ENCODE assay signal across 8 cellular contexts in the genomic region with DNA sequence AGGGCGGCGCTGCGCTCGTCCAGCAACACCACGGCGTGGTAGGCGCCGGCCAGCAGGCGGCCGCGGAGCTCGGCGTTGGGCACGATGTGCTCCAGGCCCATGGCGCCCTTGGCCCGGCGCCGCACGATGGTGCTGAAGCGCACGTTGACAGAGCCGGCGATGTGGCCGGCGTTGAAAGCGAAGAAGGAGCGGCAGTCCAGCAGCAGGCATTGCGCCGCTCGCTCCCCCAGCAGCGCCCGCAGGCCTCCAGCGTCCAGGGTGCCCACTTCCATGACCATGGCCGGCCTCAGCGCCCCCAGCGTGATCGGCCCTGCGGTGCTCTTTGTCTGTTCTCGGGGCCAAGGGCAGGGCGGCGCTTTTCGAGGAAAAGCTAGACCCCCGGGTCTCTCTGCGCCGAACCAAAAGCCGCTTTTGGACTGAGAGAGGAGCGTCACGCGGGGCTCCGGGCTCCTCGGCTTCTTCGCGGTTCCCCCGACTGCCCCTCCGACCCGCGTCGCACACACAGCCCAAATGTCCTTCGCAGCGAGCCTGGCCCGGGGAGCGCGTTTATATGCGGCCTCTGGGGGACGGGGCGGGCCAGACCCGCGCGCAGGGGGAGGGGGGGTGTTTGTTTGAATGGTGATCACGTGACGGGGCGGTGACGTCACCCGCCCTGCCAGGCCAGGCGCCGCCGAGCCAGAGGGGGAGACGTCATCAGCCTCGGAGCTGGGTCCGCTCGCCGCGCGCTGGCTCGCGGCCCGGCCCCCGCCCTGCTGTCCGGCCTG. TPM values are rescaled to one million over a fixed set of nuclear protein-coding genes. Genes with fewer than 3 reads are reported as not detected.
DNase-seq lines count a peak whose midpoint lies in the region; ATAC-seq and TF ChIP-seq lines count a peak whose summit lies in the region.

A gene with protein sequence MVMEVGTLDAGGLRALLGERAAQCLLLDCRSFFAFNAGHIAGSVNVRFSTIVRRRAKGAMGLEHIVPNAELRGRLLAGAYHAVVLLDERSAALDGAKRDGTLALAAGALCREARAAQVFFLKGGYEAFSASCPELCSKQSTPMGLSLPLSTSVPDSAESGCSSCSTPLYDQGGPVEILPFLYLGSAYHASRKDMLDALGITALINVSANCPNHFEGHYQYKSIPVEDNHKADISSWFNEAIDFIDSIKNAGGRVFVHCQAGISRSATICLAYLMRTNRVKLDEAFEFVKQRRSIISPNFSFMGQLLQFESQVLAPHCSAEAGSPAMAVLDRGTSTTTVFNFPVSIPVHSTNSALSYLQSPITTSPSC (minus strand): TSS at position 521 of the 764 bp plus-strand sequence. CDS start 243 bp downstream, at position 278.

- intact Hi-C loops in CD14-positive monocyte (cut with micrococcal nuclease): loop anchor here (2.0 to 10.0 kb wide), 3 partner anchors 64 to 161 kb away; a partner anchor contains a TSS

- H3K27ac ChIP-seq in liver (ENCODE audit: low read depth in 1 of 2, low read length in 2 of 2): peak within 1 kb of the TSS; percentile 96 to 99

- H3K9me3 ChIP-seq in liver (ENCODE audit: control insufficient read depth in 4 of 4, low read length in 3 of 4): no peaks in the 10 kb centered on the region

- H3K36me3 ChIP-seq in liver (ENCODE audit: control insufficient read depth in 4 of 4, insufficient read depth in 3 of 4, low read depth in 1 of 4, low read length in 3 of 4): peaks cover 0 to 28% (median 13%) of the 10 kb centered on the region in 4 donors

- H3K4me1 Mint-ChIP-seq in CD14-positive monocyte: peaks cover 53% of the 10 kb centered on the region

- H3K27me3 Mint-ChIP-seq in CD14-positive monocyte (ENCODE audit: low read depth in 3 of 3): peaks cover 4 to 34% (median 12%) of the 10 kb centered on the region in 3 donors

- WGBS in liver: under 1% methylated on average over 89 of the region's 89 CpGs

- peaks cover 3 to 22% (median 18%) of the 10 kb centered on the region in 7 donors for H3K9me3 Mint-ChIP-seq in CD14-positive monocyte

- DNase-seq in CD14-positive monocyte (ENCODE audit: low spot score) (peak; percentile 99), NCI-H69 (lab: John Stamatoyannopoulos, UW) (peak; percentile 98), dermis blood vessel endothelial cell (peak; percentile 99)
- peak; percentile 97 for DNase-seq in activated CD4-positive, alpha-beta T cell treated with anti-CD3 and anti-CD28 coated beads, Interleukin-2, amount 50 U/mL, for 48 hours
- peak; percentile 98 for DNase-seq in stimulated activated CD4-positive, alpha-beta T cell treated with anti-CD3 and anti-CD28 coated beads, Interleukin-4, amount 100 ng/mL, for 1 hour

- H3K9ac ChIP-seq in liver (ENCODE audit: low read depth in 1 of 2, low read length in 2 of 2): peak within 1 kb of the TSS; percentile 98

- H3K36me3 Mint-ChIP-seq in CD14-positive monocyte: peaks cover 54 to 60% of the 10 kb centered on the region in 2 donors

- ATAC-seq in GM19351 (IDR thresholded peaks at IDR 0.05; ENCODE audit: unreplicated experiment) (peak; percentile 54), HG03520 (IDR thresholded peaks at IDR 0.05; ENCODE audit: unreplicated experiment) (peak; percentile 51)

- TF ChIP-seq RAD21 in liver (IDR thresholded peaks at IDR 0.05): peak; percentile 40 to 59

- H3K4me3 Mint-ChIP-seq in CD14-positive monocyte: peak within 1 kb of the TSS; percentile 94 to 100

- peaks cover 0 to 36% (median 19%) of the 10 kb centered on the region in 4 donors for H3K4me1 ChIP-seq in liver (ENCODE audit: control insufficient read depth in 4 of 4, insufficient read depth in 4 of 4, low read length in 3 of 4)

- peak within 1 kb of the TSS; percentile 99 to 100 (median 100) for H3K27ac Mint-ChIP-seq in CD14-positive monocyte

- TF ChIP-seq CTCF in CD14-positive monocyte (IDR thresholded peaks at IDR 0.05) (no peak), liver (IDR thresholded peaks at IDR 0.05; ENCODE audit: low read depth, low read length, missing input control) (peak; percentile 36)

- peak within 1 kb of the TSS; percentile 76 to 91 (median 79) for H3K4me3 ChIP-seq in liver (ENCODE audit: low read depth in 1 of 3, low read length in 3 of 3)

- no peaks in the 10 kb centered on the region for H3K27me3 ChIP-seq in liver (ENCODE audit: control insufficient read depth in 4 of 4, insufficient read depth in 4 of 4, low read length in 3 of 4)

TF ChIP-seq in liver, 16 proteins besides CTCF, POLR2A, EP300 and RAD21:
- TF ChIP-seq FOXA2 (IDR thresholded peaks at IDR 0.05) (no peak), HNF4G (IDR thresholded peaks at IDR 0.05) (no peak), HNF4A (conservative IDR thresholded peaks at IDR 0.05) (peak in 1 of 2 donors; percentile 50), EGR1 (IDR thresholded peaks at IDR 0.05; ENCODE audit: low read depth in 2 of 2) (no peak), YY1 (IDR thresholded peaks at IDR 0.05) (no peak), GABPA (IDR thresholded peaks at IDR 0.05 in 1 of 2, conservative IDR thresholded peaks at IDR 0.05 in 1 of 2) (no peak), TAF1 (conservative IDR thresholded peaks at IDR 0.05) (peak; percentile 99), NR2F2 (IDR thresholded peaks at IDR 0.05) (peak; percentile 7), FOXA1 (IDR thresholded peaks at IDR 0.05) (no peak), JUND (IDR thresholded peaks at IDR 0.05) (peak; percentile 45 to 47), RXRA (IDR thresholded peaks at IDR 0.05) (peak; percentile 29 to 47), SP1 (IDR thresholded peaks at IDR 0.05) (peak; percentile 80)
- TF ChIP-seq, protein P1, sequence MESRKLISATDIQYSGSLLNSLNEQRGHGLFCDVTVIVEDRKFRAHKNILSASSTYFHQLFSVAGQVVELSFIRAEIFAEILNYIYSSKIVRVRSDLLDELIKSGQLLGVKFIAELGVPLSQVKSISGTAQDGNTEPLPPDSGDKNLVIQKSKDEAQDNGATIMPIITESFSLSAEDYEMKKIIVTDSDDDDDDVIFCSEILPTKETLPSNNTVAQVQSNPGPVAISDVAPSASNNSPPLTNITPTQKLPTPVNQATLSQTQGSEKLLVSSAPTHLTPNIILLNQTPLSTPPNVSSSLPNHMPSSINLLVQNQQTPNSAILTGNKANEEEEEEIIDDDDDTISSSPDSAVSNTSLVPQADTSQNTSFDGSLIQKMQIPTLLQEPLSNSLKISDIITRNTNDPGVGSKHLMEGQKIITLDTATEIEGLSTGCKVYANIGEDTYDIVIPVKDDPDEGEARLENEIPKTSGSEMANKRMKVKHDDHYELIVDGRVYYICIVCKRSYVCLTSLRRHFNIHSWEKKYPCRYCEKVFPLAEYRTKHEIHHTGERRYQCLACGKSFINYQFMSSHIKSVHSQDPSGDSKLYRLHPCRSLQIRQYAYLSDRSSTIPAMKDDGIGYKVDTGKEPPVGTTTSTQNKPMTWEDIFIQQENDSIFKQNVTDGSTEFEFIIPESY (IDR thresholded peaks at IDR 0.05): no peak
- TF ChIP-seq, protein P2, sequence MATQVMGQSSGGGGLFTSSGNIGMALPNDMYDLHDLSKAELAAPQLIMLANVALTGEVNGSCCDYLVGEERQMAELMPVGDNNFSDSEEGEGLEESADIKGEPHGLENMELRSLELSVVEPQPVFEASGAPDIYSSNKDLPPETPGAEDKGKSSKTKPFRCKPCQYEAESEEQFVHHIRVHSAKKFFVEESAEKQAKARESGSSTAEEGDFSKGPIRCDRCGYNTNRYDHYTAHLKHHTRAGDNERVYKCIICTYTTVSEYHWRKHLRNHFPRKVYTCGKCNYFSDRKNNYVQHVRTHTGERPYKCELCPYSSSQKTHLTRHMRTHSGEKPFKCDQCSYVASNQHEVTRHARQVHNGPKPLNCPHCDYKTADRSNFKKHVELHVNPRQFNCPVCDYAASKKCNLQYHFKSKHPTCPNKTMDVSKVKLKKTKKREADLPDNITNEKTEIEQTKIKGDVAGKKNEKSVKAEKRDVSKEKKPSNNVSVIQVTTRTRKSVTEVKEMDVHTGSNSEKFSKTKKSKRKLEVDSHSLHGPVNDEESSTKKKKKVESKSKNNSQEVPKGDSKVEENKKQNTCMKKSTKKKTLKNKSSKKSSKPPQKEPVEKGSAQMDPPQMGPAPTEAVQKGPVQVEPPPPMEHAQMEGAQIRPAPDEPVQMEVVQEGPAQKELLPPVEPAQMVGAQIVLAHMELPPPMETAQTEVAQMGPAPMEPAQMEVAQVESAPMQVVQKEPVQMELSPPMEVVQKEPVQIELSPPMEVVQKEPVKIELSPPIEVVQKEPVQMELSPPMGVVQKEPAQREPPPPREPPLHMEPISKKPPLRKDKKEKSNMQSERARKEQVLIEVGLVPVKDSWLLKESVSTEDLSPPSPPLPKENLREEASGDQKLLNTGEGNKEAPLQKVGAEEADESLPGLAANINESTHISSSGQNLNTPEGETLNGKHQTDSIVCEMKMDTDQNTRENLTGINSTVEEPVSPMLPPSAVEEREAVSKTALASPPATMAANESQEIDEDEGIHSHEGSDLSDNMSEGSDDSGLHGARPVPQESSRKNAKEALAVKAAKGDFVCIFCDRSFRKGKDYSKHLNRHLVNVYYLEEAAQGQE (IDR thresholded peaks at IDR 0.05): peak; percentile 97
- TF ChIP-seq, protein P3, sequence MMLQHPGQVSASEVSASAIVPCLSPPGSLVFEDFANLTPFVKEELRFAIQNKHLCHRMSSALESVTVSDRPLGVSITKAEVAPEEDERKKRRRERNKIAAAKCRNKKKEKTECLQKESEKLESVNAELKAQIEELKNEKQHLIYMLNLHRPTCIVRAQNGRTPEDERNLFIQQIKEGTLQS (IDR thresholded peaks at IDR 0.05): peak; percentile 27
- TF ChIP-seq, protein P4, sequence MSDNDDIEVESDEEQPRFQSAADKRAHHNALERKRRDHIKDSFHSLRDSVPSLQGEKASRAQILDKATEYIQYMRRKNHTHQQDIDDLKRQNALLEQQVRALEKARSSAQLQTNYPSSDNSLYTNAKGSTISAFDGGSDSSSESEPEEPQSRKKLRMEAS (IDR thresholded peaks at IDR 0.05): no peak

RNA-seq across cellular contexts. Expression of the gene that starts here (rescaled TPM):
- polyA plus RNA-seq in CD14-positive monocyte: 1,000 to 10,000 TPM; 1,963 to 3,954 TPM
- 105 and 303 TPM in 2 replicates for total RNA-seq in dermis blood vessel endothelial cell
- 10 to 100 TPM; 53.2 to 95.0 TPM for total RNA-seq in liver
- 100 to 1,000 TPM; 124 to 237 TPM for polyA plus RNA-seq in liver

Comparison
In these comparisons a context has a peak if more than half of its experiments do, and no peak if none do; other contexts are left out.
1. Peak in every context shown above with its lines: DNase-seq, ATAC-seq, H3K4me3 ChIP-seq and H3K27ac ChIP-seq.
2. RNA of the gene that starts here (polyA plus RNA-seq): 1,963 to 3,954 TPM in CD14-positive monocyte; 124 to 237 TPM in liver; every median in the first group is over 4 times any median in the second.